In the genomic region with DNA sequence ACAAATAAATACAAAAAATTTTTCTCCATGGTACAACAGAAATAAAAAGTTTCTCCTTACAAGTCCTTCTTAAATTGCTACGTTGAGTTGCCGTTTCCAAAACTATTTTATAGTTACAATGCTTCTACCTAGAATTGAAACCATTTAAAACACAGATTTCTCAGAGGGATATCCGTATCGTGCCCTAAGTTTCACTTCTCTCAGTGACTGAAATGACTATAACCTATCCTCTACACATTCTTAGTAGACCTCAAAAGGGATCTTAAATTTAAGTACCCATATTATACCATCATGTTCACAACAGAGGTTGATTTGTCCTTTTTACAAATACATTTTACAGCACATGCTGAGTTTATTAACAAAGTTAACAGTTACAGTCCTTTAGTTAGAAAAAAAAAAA, we compare ENCODE assay signal across 14 cellular contexts. TPM values are rescaled to one million over a fixed set of nuclear protein-coding genes. Genes with fewer than 3 reads are reported as not detected.
A peak's percentile ranks its signal among the peaks of the same experiment; 100 is the strongest.
DNase-seq lines count a peak whose midpoint lies in the region; ATAC-seq lines count a peak whose summit lies in the region.
"Had no signal": no experiment of that assay in that cellular context is flagged by ENCODE, and none has a peak within 500 bp of the region (broad histone marks: within the 10 kb centered on the region; RNA-seq: fewer than 3 reads in every experiment).

No MANE protein-coding gene starts in this region.

- H3K36me3 Mint-ChIP-seq in activated CD4-positive, alpha-beta memory T cell treated with anti-CD3 and anti-CD28 coated beads, Interleukin-2, amount 10 ng/mL, durations not matched to agents 7 days and 5 days (ENCODE audit: low read depth): peaks cover 42% of the 10 kb centered on the region
- H3K36me3 Mint-ChIP-seq in activated CD4-positive, alpha-beta memory T cell treated with anti-CD3 and anti-CD28 coated beads for 36 hours: peaks cover 20% of the 10 kb centered on the region
- peaks cover 69% of the 10 kb centered on the region for H3K36me3 Mint-ChIP-seq in stimulated activated effector memory CD8-positive, alpha-beta T cell treated with anti-CD3 and anti-CD28 coated beads, Interleukin-12 subunit alpha, Interleukin-12 subunit beta, amount 100 ng/mL, for 72 hours

- WGBS in aorta, 2 donors: 90 to 94% methylated on average over 4 of the region's 4 CpGs

- DNase-seq in activated CD4-positive, alpha-beta memory T cell treated with anti-CD3 and anti-CD28 coated beads, Interleukin-2, amount 10 ng/mL, durations not matched to agents 7 days and 5 days: no peak
- DNase-seq in activated CD4-positive, alpha-beta memory T cell treated with anti-CD3 and anti-CD28 coated beads for 36 hours: no peak
- no peak for DNase-seq in stimulated activated effector memory CD8-positive, alpha-beta T cell treated with anti-CD3 and anti-CD28 coated beads, Interleukin-12 subunit alpha, Interleukin-12 subunit beta, amount 100 ng/mL, for 72 hours (ENCODE audit: low spot score in 2 of 2)
- DNase-seq in iPS-NIHi11 (ENCODE audit: low spot score) (no peak), aorta (no peak), HK-2 (ENCODE audit: unreplicated experiment) (no peak)
- DNase-seq: activated CD8-positive, alpha-beta T cell treated with anti-CD3 and anti-CD28 coated beads, Interleukin-2, amount 10 ng/mL, durations not matched to agents 7 days and 5 days; brain microvascular endothelial cell; left cardiac atrium; NCI-H2081; SHP77; trophoblast cell had no signal

- H3K9me3 ChIP-seq in aorta (ENCODE audit: control insufficient read depth, low read length): no peaks in the 10 kb centered on the region

- H3K27ac ChIP-seq in aorta (ENCODE audit: low read depth in 1 of 2, low read length in 2 of 2): no peak overlapping the region
- H3K27ac ChIP-seq: brain microvascular endothelial cell had no signal

- peaks cover 4 to 5% of the 10 kb centered on the region in 2 donors for H3K36me3 ChIP-seq in aorta (ENCODE audit: control insufficient read depth in 1 of 2, insufficient read depth in 2 of 2, low read length in 1 of 2)
- H3K36me3 ChIP-seq: brain microvascular endothelial cell had no signal

- H3K27me3 ChIP-seq in aorta (ENCODE audit: control insufficient read depth in 1 of 2, insufficient read depth in 2 of 2, low read length in 1 of 2): no peaks in the 10 kb centered on the region
- H3K27me3 ChIP-seq: brain microvascular endothelial cell had no signal

- peak; percentile 96 for ATAC-seq in GM21717 (IDR thresholded peaks at IDR 0.05; ENCODE audit: unreplicated experiment)
- peak; percentile 95 for ATAC-seq in HG03175 (IDR thresholded peaks at IDR 0.05; ENCODE audit: unreplicated experiment)
- peak; percentile 71 for ATAC-seq in stimulated activated effector memory CD8-positive, alpha-beta T cell treated with anti-CD3 and anti-CD28 coated beads, Interleukin-12 subunit alpha, Interleukin-12 subunit beta, amount 100 ng/mL, for 72 hours
- no peak for ATAC-seq in aorta (ENCODE audit: low FRiP score)
- ATAC-seq: activated CD8-positive, alpha-beta T cell treated with anti-CD3 and anti-CD28 coated beads, Interleukin-2, amount 10 ng/mL, durations not matched to agents 7 days and 5 days; left cardiac atrium had no signal

- peaks cover 10% of the 10 kb centered on the region for H3K4me1 Mint-ChIP-seq in activated CD4-positive, alpha-beta memory T cell treated with anti-CD3 and anti-CD28 coated beads, Interleukin-2, amount 10 ng/mL, durations not matched to agents 7 days and 5 days
- no peaks in the 10 kb centered on the region for H3K4me1 Mint-ChIP-seq in activated CD4-positive, alpha-beta memory T cell treated with anti-CD3 and anti-CD28 coated beads for 36 hours (ENCODE audit: low read depth)
- H3K4me1 Mint-ChIP-seq in stimulated activated effector memory CD8-positive, alpha-beta T cell treated with anti-CD3 and anti-CD28 coated beads, Interleukin-12 subunit alpha, Interleukin-12 subunit beta, amount 100 ng/mL, for 72 hours: peaks cover 6% of the 10 kb centered on the region

- intact Hi-C loops in activated CD4-positive, alpha-beta memory T cell treated with anti-CD3 and anti-CD28 coated beads for 36 hours (cut with micrococcal nuclease): no loop called here
- intact Hi-C loops in aorta (cut with DNase I): no loop called here

- no peak overlapping the region for H3K4me3 ChIP-seq in aorta (ENCODE audit: low read length in 2 of 2)

- POLR2A ChIA-PET in activated CD4-positive, alpha-beta memory T cell treated with anti-CD3 and anti-CD28 coated beads, Interleukin-2, amount 10 ng/mL, durations not matched to agents 7 days and 5 days (lab: Charles Lee): no interaction called here
- POLR2A ChIA-PET in activated CD4-positive, alpha-beta memory T cell treated with anti-CD3 and anti-CD28 coated beads for 36 hours (lab: Charles Lee): interaction anchor here (0.6 to 1.2 kb wide), 2 partner anchors 14 to 400 kb away, joined by 3 read pairs; no protein-coding TSS in a partner anchor

- no peaks in the 10 kb centered on the region for H3K27me3 Mint-ChIP-seq in activated CD4-positive, alpha-beta memory T cell treated with anti-CD3 and anti-CD28 coated beads, Interleukin-2, amount 10 ng/mL, durations not matched to agents 7 days and 5 days
- no peaks in the 10 kb centered on the region for H3K27me3 Mint-ChIP-seq in activated CD4-positive, alpha-beta memory T cell treated with anti-CD3 and anti-CD28 coated beads for 36 hours

- CTCF ChIA-PET in activated CD4-positive, alpha-beta memory T cell treated with anti-CD3 and anti-CD28 coated beads, Interleukin-2, amount 10 ng/mL, durations not matched to agents 7 days and 5 days (lab: Charles Lee): no interaction called here
- CTCF ChIA-PET in activated CD4-positive, alpha-beta memory T cell treated with anti-CD3 and anti-CD28 coated beads for 36 hours (lab: Charles Lee): no interaction called here

- no peaks in the 10 kb centered on the region for H3K9me3 Mint-ChIP-seq in activated CD4-positive, alpha-beta memory T cell treated with anti-CD3 and anti-CD28 coated beads, Interleukin-2, amount 10 ng/mL, durations not matched to agents 7 days and 5 days
- H3K9me3 Mint-ChIP-seq in activated CD4-positive, alpha-beta memory T cell treated with anti-CD3 and anti-CD28 coated beads for 36 hours: no peaks in the 10 kb centered on the region
- no peaks in the 10 kb centered on the region for H3K9me3 Mint-ChIP-seq in stimulated activated effector memory CD8-positive, alpha-beta T cell treated with anti-CD3 and anti-CD28 coated beads, Interleukin-12 subunit alpha, Interleukin-12 subunit beta, amount 100 ng/mL, for 72 hours

- no peaks in the 10 kb centered on the region for H3K4me1 ChIP-seq in aorta (ENCODE audit: control insufficient read depth in 1 of 2, insufficient read depth in 2 of 2, low read length in 2 of 2)

- H3K4me3 Mint-ChIP-seq in activated CD4-positive, alpha-beta memory T cell treated with anti-CD3 and anti-CD28 coated beads, Interleukin-2, amount 10 ng/mL, durations not matched to agents 7 days and 5 days: no peak overlapping the region
- H3K4me3 Mint-ChIP-seq in activated CD4-positive, alpha-beta memory T cell treated with anti-CD3 and anti-CD28 coated beads for 36 hours: no peak overlapping the region
- no peak overlapping the region for H3K4me3 Mint-ChIP-seq in stimulated activated effector memory CD8-positive, alpha-beta T cell treated with anti-CD3 and anti-CD28 coated beads, Interleukin-12 subunit alpha, Interleukin-12 subunit beta, amount 100 ng/mL, for 72 hours
- H3K4me3 Mint-ChIP-seq: activated CD8-positive, alpha-beta T cell treated with anti-CD3 and anti-CD28 coated beads, Interleukin-2, amount 10 ng/mL, durations not matched to agents 7 days and 5 days had no signal

- peak overlapping the region; percentile 4 for H3K27ac Mint-ChIP-seq in activated CD4-positive, alpha-beta memory T cell treated with anti-CD3 and anti-CD28 coated beads, Interleukin-2, amount 10 ng/mL, durations not matched to agents 7 days and 5 days
- H3K27ac Mint-ChIP-seq in activated CD4-positive, alpha-beta memory T cell treated with anti-CD3 and anti-CD28 coated beads for 36 hours: no peak overlapping the region
- H3K27ac Mint-ChIP-seq in stimulated activated effector memory CD8-positive, alpha-beta T cell treated with anti-CD3 and anti-CD28 coated beads, Interleukin-12 subunit alpha, Interleukin-12 subunit beta, amount 100 ng/mL, for 72 hours: peak overlapping the region; percentile 32
- H3K27ac Mint-ChIP-seq: activated CD8-positive, alpha-beta T cell treated with anti-CD3 and anti-CD28 coated beads, Interleukin-2, amount 10 ng/mL, durations not matched to agents 7 days and 5 days had no signal

RNA-seq across cellular contexts. Expression of a gene that starts 44.1 kb away (rescaled TPM):
- 10 to 100 TPM; 52.3 to 53.8 TPM for total RNA-seq in activated CD4-positive, alpha-beta memory T cell treated with anti-CD3 and anti-CD28 coated beads, Interleukin-2, amount 10 ng/mL, durations not matched to agents 7 days and 5 days
- total RNA-seq in activated CD4-positive, alpha-beta memory T cell treated with anti-CD3 and anti-CD28 coated beads for 36 hours: 10 to 100 TPM; 30.6 to 41.7 TPM
- total RNA-seq in aorta: 10 to 100 TPM; 26.2 to 28.5 TPM
- polyA plus RNA-seq in aorta: 1 to 10 TPM; 8.4 to 8.8 TPM

RNA-seq across cellular contexts. Expression of a gene that starts 51.7 kb away (rescaled TPM):
- not detected for total RNA-seq in activated CD4-positive, alpha-beta memory T cell treated with anti-CD3 and anti-CD28 coated beads, Interleukin-2, amount 10 ng/mL, durations not matched to agents 7 days and 5 days
- not detected for total RNA-seq in activated CD4-positive, alpha-beta memory T cell treated with anti-CD3 and anti-CD28 coated beads for 36 hours
- total RNA-seq in aorta: not detected
- not detected for polyA plus RNA-seq in aorta
- total RNA-seq: activated CD8-positive, alpha-beta T cell treated with anti-CD3 and anti-CD28 coated beads, Interleukin-2, amount 10 ng/mL, durations not matched to agents 7 days and 5 days; left cardiac atrium had no signal

RNA-seq across cellular contexts. Expression of a gene that starts 57.8 kb away (rescaled TPM):
- total RNA-seq in activated CD4-positive, alpha-beta memory T cell treated with anti-CD3 and anti-CD28 coated beads, Interleukin-2, amount 10 ng/mL, durations not matched to agents 7 days and 5 days: 10 to 100 TPM; 14.4 to 15.2 TPM
- total RNA-seq in activated CD4-positive, alpha-beta memory T cell treated with anti-CD3 and anti-CD28 coated beads for 36 hours: 10 to 100 TPM; 14.6 to 15.2 TPM
- total RNA-seq in aorta: 10 to 100 TPM; 11.8 to 12.0 TPM
- 1 to 10 TPM; 6.4 to 6.9 TPM for polyA plus RNA-seq in aorta
